Comparison of ENCODE assay signal across 8 cellular contexts in the genomic region with DNA sequence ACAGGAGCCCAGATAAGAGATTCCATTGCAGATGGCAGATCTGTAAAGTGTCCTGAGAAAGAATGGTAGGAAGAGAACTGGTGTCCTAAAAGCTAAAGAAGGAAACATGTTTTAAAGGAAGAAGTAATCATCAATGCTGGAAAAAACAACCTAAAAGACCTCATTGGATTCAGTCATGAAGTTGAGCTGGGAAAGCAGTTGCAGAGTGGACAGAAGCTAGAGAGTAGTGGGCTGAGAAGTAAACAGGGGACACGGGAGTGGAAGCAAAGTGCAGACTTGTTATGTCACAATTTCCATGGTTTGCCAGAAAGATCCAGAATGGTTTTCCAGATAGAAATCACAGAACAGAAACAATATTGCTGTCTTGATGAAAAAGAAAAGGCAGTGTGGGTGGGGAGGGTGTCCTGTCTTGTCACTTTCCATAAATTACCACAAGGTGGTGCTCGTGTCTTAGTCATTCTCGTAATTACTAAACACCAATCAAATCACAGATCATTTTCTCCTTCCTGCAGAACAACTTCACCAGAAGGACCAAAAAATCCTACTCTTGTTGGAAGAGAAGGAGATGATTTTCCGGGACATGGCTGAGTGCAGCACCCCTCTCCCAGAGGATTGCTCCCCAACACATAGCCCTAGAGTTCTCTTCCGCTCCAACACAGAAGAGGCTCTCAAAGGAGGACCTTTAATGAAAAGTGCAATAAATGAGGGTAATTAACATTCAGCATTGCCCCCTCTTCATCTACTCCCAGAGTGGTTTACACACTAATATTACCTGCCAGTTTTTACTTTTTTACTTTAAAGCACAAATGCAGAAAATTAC.
A peak's percentile ranks its signal among the peaks of the same experiment; 100 is the strongest.
DNase-seq lines count a peak whose midpoint lies in the region; ATAC-seq and TF ChIP-seq lines count a peak whose summit lies in the region.

No MANE protein-coding gene starts in this region.

- H3K36me3 ChIP-seq in A673 (ENCODE audit: insufficient read depth, low read length, poor library complexity, severe bottlenecking) (peaks cover 43% of the 10 kb centered on the region), fibroblast of lung (ENCODE audit: control insufficient read depth, insufficient read depth, low read length) (peaks cover 7% of the 10 kb centered on the region)

- no peak overlapping the region for H3K4me2 ChIP-seq in fibroblast of lung (ENCODE audit: extremely low read depth, insufficient read depth, low read length)

- H3K4me1 Mint-ChIP-seq in activated CD4-positive, alpha-beta T cell treated with anti-CD3 and anti-CD28 coated beads, Interleukin-2, amount 10 ng/mL, durations not matched to agents 7 days and 5 days: peaks cover 9% of the 10 kb centered on the region
- H3K4me1 Mint-ChIP-seq in nephron progenitor cell: no peaks in the 10 kb centered on the region

- H3K27me3 ChIP-seq in A673 (replicated peaks; ENCODE audit: insufficient read depth, low read depth, low read length, poor library complexity) (no peaks in the 10 kb centered on the region), fibroblast of lung (ENCODE audit: control insufficient read depth, insufficient read depth, low read length) (no peaks in the 10 kb centered on the region)

- no peak overlapping the region for H3K4me3 ChIP-seq in A673 (ENCODE audit: low read depth, low read length, poor library complexity, severe bottlenecking)
- H3K4me3 ChIP-seq in fibroblast of lung (replicated peaks in 1 of 4; ENCODE audit: control extremely low read depth in 1 of 4, insufficient read depth in 1 of 4, low read depth in 3 of 4, low read length in 4 of 4): no peak overlapping the region

- peak; percentile 71 for ATAC-seq in HG03135 (IDR thresholded peaks at IDR 0.05; ENCODE audit: unreplicated experiment)

- BruUV-seq in A673 (replicated peaks; lab: Mats Ljungman, UMichigan): no TSS peak

- H3K4me3 Mint-ChIP-seq in activated CD4-positive, alpha-beta T cell treated with anti-CD3 and anti-CD28 coated beads, Interleukin-2, amount 10 ng/mL, durations not matched to agents 7 days and 5 days: no peak overlapping the region
- no peak overlapping the region for H3K4me3 Mint-ChIP-seq in nephron progenitor cell

- H3K4me1 ChIP-seq in A673 (ENCODE audit: insufficient read depth, low read length, poor library complexity, severe bottlenecking) (no peaks in the 10 kb centered on the region), fibroblast of lung (ENCODE audit: control insufficient read depth, extremely low read depth, insufficient read depth, low read length) (peaks cover 3% of the 10 kb centered on the region)

- intact Hi-C loops in A673 (cut with micrococcal nuclease; ENCODE audit: unreplicated experiment): loop anchor here (1.0 to 5.0 kb wide), 2 partner anchors 110 to 433 kb away; no protein-coding TSS in a partner anchor

- POLR2A ChIA-PET in A673 (lab: Charles Lee; ENCODE audit: low non-redundant PET): no interaction called here
- POLR2A ChIA-PET in activated CD4-positive, alpha-beta T cell treated with anti-CD3 and anti-CD28 coated beads, Interleukin-2, amount 10 ng/mL, durations not matched to agents 7 days and 5 days (lab: Charles Lee): no interaction called here

- H3K36me3 Mint-ChIP-seq in activated CD4-positive, alpha-beta T cell treated with anti-CD3 and anti-CD28 coated beads, Interleukin-2, amount 10 ng/mL, durations not matched to agents 7 days and 5 days (ENCODE audit: low read depth): peaks cover 71% of the 10 kb centered on the region
- H3K36me3 Mint-ChIP-seq in nephron progenitor cell (ENCODE audit: low read depth): peaks cover 79% of the 10 kb centered on the region

- H3K27ac Mint-ChIP-seq in activated CD4-positive, alpha-beta T cell treated with anti-CD3 and anti-CD28 coated beads, Interleukin-2, amount 10 ng/mL, durations not matched to agents 7 days and 5 days: peak overlapping the region; percentile 57
- H3K27ac Mint-ChIP-seq in nephron progenitor cell: peak overlapping the region; percentile 52

- peaks cover 11% of the 10 kb centered on the region for H3K9me3 Mint-ChIP-seq in activated CD4-positive, alpha-beta T cell treated with anti-CD3 and anti-CD28 coated beads, Interleukin-2, amount 10 ng/mL, durations not matched to agents 7 days and 5 days
- peaks cover 34% of the 10 kb centered on the region for H3K9me3 Mint-ChIP-seq in nephron progenitor cell

- DNase-seq in A673 (ENCODE audit: low spot score): peak; percentile 75
- DNase-seq in NCI-H345 (lab: John Stamatoyannopoulos, UW): peak; percentile 40
- peak; percentile 70 for DNase-seq in activated CD4-positive, alpha-beta T cell treated with anti-CD3 and anti-CD28 coated beads, Interleukin-2, amount 10 ng/mL, durations not matched to agents 7 days and 5 days
- DNase-seq in fibroblast of lung (ENCODE audit: low read depth in 2 of 2): peak; percentile 51 to 80
- peak; percentile 37 for DNase-seq in nephron progenitor cell
- no peak for DNase-seq in 8988T

- peak; percentile 74 for TF ChIP-seq CTCF in A673 (conservative IDR thresholded peaks at IDR 0.05; ENCODE audit: low read depth, low read length)
- TF ChIP-seq CTCF in GM12872 (IDR thresholded peaks at IDR 0.05; ENCODE audit: insufficient read depth, low read depth, low read length): peak; percentile 76
- peak; percentile 57 to 65 for TF ChIP-seq CTCF in fibroblast of lung (conservative IDR thresholded peaks at IDR 0.05 in 1 of 2, IDR thresholded peaks at IDR 0.05 in 1 of 2; ENCODE audit: low read depth in 1 of 2, low read length in 2 of 2)
- peak; percentile 68 for TF ChIP-seq CTCF in nephron progenitor cell (IDR thresholded peaks at IDR 0.05)

- no peak overlapping the region for H2AFZ ChIP-seq in fibroblast of lung (ENCODE audit: low read length)

- H3K9me3 ChIP-seq in A673 (ENCODE audit: low read depth, low read length, poor library complexity, severe bottlenecking): peaks cover 12% of the 10 kb centered on the region
- peaks cover 2% of the 10 kb centered on the region for H3K9me3 ChIP-seq in fibroblast of lung (ENCODE audit: control insufficient read depth, insufficient read depth, low read depth, low read length)

- H4K20me1 ChIP-seq in fibroblast of lung (ENCODE audit: control insufficient read depth, extremely low read depth, insufficient read depth, low read length): no peaks in the 10 kb centered on the region

- CTCF ChIA-PET in A673 (lab: Charles Lee): interaction anchor here (0.6 to 1.1 kb wide), 3 partner anchors 110 to 434 kb away, joined by 4 read pairs; no protein-coding TSS in a partner anchor
- CTCF ChIA-PET in activated CD4-positive, alpha-beta T cell treated with anti-CD3 and anti-CD28 coated beads, Interleukin-2, amount 10 ng/mL, durations not matched to agents 7 days and 5 days (lab: Charles Lee): interaction anchor here (0.6 to 1.8 kb wide), 9 partner anchors 10 to 1014 kb away, joined by 3 to 5 read pairs (median 4); a partner anchor contains a TSS

- no peaks in the 10 kb centered on the region for H3K79me2 ChIP-seq in fibroblast of lung (ENCODE audit: control insufficient read depth, insufficient read depth, low read length)

- H3K27ac ChIP-seq in A673 (ENCODE audit: low read depth, low read length, poor library complexity, severe bottlenecking) (no peak overlapping the region), fibroblast of lung (ENCODE audit: insufficient read depth, low read length) (peak overlapping the region; percentile 14)

- no peaks in the 10 kb centered on the region for H3K27me3 Mint-ChIP-seq in activated CD4-positive, alpha-beta T cell treated with anti-CD3 and anti-CD28 coated beads, Interleukin-2, amount 10 ng/mL, durations not matched to agents 7 days and 5 days
- H3K27me3 Mint-ChIP-seq in nephron progenitor cell (ENCODE audit: low read depth, poor library complexity): peaks cover 3% of the 10 kb centered on the region

- no peak overlapping the region for H3K9ac ChIP-seq in fibroblast of lung (ENCODE audit: insufficient read depth, low read length)
